In the genomic region with DNA sequence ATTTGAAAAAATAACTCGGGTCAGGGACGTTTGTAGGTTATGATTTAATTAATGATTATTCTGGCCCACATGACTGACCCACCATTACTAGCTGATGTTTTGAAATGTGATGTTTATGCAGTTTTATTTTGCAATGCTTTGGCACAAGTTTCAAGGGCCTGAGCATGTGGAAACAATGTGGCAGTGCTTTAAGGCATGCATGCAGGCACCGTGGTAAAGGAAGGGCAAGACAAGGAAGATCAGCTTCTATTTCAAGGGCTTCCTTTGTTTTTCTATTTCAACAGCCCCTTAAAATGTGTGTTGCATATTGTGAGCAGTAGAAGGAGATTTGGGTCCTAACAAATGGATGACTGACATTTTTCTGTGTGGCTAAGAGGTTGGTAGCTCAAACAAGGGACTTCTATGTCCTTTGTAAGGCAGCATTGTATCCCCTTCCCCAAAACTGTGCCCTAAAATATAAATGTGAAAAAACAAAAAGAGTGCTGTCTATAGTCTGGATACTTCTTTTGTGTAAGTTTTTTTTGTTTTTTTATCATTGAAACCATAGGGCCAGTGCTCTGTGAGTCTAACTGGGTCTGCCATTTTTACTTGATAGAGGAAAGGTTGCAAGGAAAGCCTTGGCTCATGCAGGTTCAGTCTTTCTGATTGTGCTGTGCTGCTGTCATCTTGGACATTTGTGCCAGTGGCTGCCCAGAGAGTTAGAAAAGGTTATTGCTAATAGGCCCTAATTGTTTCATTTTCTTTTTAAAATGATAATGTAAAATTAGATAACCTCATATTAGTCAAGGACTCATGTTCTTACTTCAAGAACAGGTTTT, we compare ENCODE assay signal across 8 cellular contexts.
DNase-seq lines count a peak whose midpoint lies in the region; ATAC-seq, FAIRE-seq and TF ChIP-seq lines count a peak whose summit lies in the region.

No MANE protein-coding gene starts in this region.

- H3K9ac ChIP-seq in iPS-20b (ENCODE audit: low read depth, low read length) (peak overlapping the region; percentile 76; the same call in 1 of the 2 replicates), stomach smooth muscle (ENCODE audit: low read length in 2 of 2) (no peak overlapping the region)

- peak overlapping the region; percentile 27 for H3K27ac ChIP-seq in iPS-20b (ENCODE audit: low read length)
- H3K27ac ChIP-seq in stomach smooth muscle (ENCODE audit: low read length): peak overlapping the region; percentile 6

- no peak for FAIRE-seq in urothelium cell line (lab: Jason Lieb, UNC)

- H3K9me3 Mint-ChIP-seq in MCF 10A (ENCODE audit: unreplicated experiment): no peaks in the 10 kb centered on the region
- H3K9me3 Mint-ChIP-seq in activated naive CD8-positive, alpha-beta T cell treated with anti-CD3 and anti-CD28 coated beads for 36 hours: no peaks in the 10 kb centered on the region

- peak overlapping the region; percentile 77 for H3K27ac Mint-ChIP-seq in MCF 10A (ENCODE audit: low read depth, unreplicated experiment)
- no peak overlapping the region for H3K27ac Mint-ChIP-seq in activated naive CD8-positive, alpha-beta T cell treated with anti-CD3 and anti-CD28 coated beads for 36 hours

- no peaks in the 10 kb centered on the region for H3K36me3 ChIP-seq in iPS-20b (ENCODE audit: insufficient read depth, low read depth, low read length)
- H3K36me3 ChIP-seq in stomach smooth muscle (ENCODE audit: control insufficient read depth in 2 of 2, insufficient read depth in 2 of 2, low read length in 2 of 2): no peaks in the 10 kb centered on the region

- CTCF ChIA-PET in MCF 10A (lab: Yijun Ruan, JAX): interaction anchor here (0.6 to 1.2 kb wide), 2 partner anchors 42 to 1472 kb away, joined by 3 to 4 read pairs; no protein-coding TSS in a partner anchor

- peaks cover 34% of the 10 kb centered on the region for H3K4me1 Mint-ChIP-seq in MCF 10A (ENCODE audit: insufficient read depth, unreplicated experiment)
- H3K4me1 Mint-ChIP-seq in activated naive CD8-positive, alpha-beta T cell treated with anti-CD3 and anti-CD28 coated beads for 36 hours: no peaks in the 10 kb centered on the region

- peaks cover 14% of the 10 kb centered on the region for H3K36me3 Mint-ChIP-seq in MCF 10A (ENCODE audit: insufficient read depth, unreplicated experiment)
- no peaks in the 10 kb centered on the region for H3K36me3 Mint-ChIP-seq in activated naive CD8-positive, alpha-beta T cell treated with anti-CD3 and anti-CD28 coated beads for 36 hours

- no peak for ATAC-seq in HG02610 (IDR thresholded peaks at IDR 0.05; ENCODE audit: unreplicated experiment)

- peaks cover 55% of the 10 kb centered on the region for H3K4me1 ChIP-seq in iPS-20b (ENCODE audit: insufficient read depth, low read length)
- H3K4me1 ChIP-seq in stomach smooth muscle (ENCODE audit: control insufficient read depth, insufficient read depth, low read length): peaks cover 12% of the 10 kb centered on the region

- H3K27me3 Mint-ChIP-seq in MCF 10A (ENCODE audit: insufficient read depth, unreplicated experiment): no peaks in the 10 kb centered on the region
- no peaks in the 10 kb centered on the region for H3K27me3 Mint-ChIP-seq in activated naive CD8-positive, alpha-beta T cell treated with anti-CD3 and anti-CD28 coated beads for 36 hours

- H3K4me3 Mint-ChIP-seq in MCF 10A (ENCODE audit: unreplicated experiment): peak overlapping the region; percentile 47
- H3K4me3 Mint-ChIP-seq in activated naive CD8-positive, alpha-beta T cell treated with anti-CD3 and anti-CD28 coated beads for 36 hours: no peak overlapping the region

- TF ChIP-seq CTCF in MCF 10A (IDR thresholded peaks at IDR 0.05; ENCODE audit: unreplicated experiment): no peak

- H3K4me3 ChIP-seq in iPS-20b (ENCODE audit: low read length) (peak overlapping the region; percentile 72), stomach smooth muscle (ENCODE audit: low read length in 2 of 2) (peak overlapping the region in 1 of 2 donors; percentile 36)

- H3K27me3 ChIP-seq in iPS-20b (ENCODE audit: insufficient read depth, low read length) (no peaks in the 10 kb centered on the region), stomach smooth muscle (ENCODE audit: control insufficient read depth in 1 of 2, insufficient read depth in 2 of 2, low read length in 2 of 2) (no peaks in the 10 kb centered on the region)

- POLR2A ChIA-PET in MCF 10A (lab: Yijun Ruan, JAX): interaction anchor here (0.6 to 2.4 kb wide), 17 partner anchors 9 to 390 kb away, joined by 3 to 19 read pairs (median 4); no protein-coding TSS in a partner anchor

- H3K9me3 ChIP-seq in iPS-20b (ENCODE audit: insufficient read depth, low read depth, low read length) (no peaks in the 10 kb centered on the region), stomach smooth muscle (ENCODE audit: control insufficient read depth in 2 of 2, low read length in 2 of 2) (no peaks in the 10 kb centered on the region)

- DNase-seq in LHCN-M2 (ENCODE audit: low read depth) (peak; percentile 61), MCF 10A (ENCODE audit: unreplicated experiment) (peak; percentile 92), urothelium cell line (ENCODE audit: low spot score) (no peak)
- DNase-seq in activated CD4-positive, CD25-positive, alpha-beta regulatory T cell treated with anti-CD3 and anti-CD28 coated beads, Interleukin-2, amount 50 U/mL, for 72 hours: no peak
- no peak for DNase-seq in activated naive CD8-positive, alpha-beta T cell treated with anti-CD3 and anti-CD28 coated beads for 36 hours

- intact Hi-C loops in MCF 10A (cut with micrococcal nuclease): no loop called here

- no TSS peak for BruUV-seq in MCF 10A (replicated peaks; lab: Mats Ljungman, UMichigan)

Comparison
In these comparisons a context has a peak if more than half of its experiments do, and no peak if none do; other contexts are left out.
1. DNase-seq: peak in LHCN-M2 (single experiment) and MCF 10A (single experiment); none in activated CD4-positive, CD25-positive, alpha-beta regulatory T cell treated with anti-CD3 and anti-CD28 coated beads, Interleukin-2, amount 50 U/mL, for 72 hours (single experiment), urothelium cell line (single experiment) and activated naive CD8-positive, alpha-beta T cell treated with anti-CD3 and anti-CD28 coated beads for 36 hours (single experiment).